In genomic region chr1:2340086-2340917, GRCh38 we compare ENCODE assay signal across 19 cellular contexts.
"Had no signal": no experiment of that assay in that cellular context is flagged by ENCODE, and none has a peak within 500 bp of the region (broad histone marks: within the 10 kb centered on the region; RNA-seq: fewer than 3 reads in every experiment).

No MANE protein-coding gene starts in this region.

- H3K4me1 ChIP-seq: heart right ventricle, parathyroid adenoma, psoas muscle, transverse colon had no signal

- H3K4me1 Mint-ChIP-seq: naive thymus-derived CD8-positive, alpha-beta T cell had no signal

- H3K4me3 ChIP-seq: dorsolateral prefrontal cortex, heart right ventricle, mucosa of descending colon, psoas muscle, stomach, thoracic aorta, transverse colon had no signal

- H3K27ac ChIP-seq: dorsolateral prefrontal cortex, heart right ventricle, parathyroid adenoma, psoas muscle, stomach, thoracic aorta, transverse colon had no signal

- H3K36me3 Mint-ChIP-seq: naive thymus-derived CD8-positive, alpha-beta T cell had no signal

- ATAC-seq: esophagus mucosa; heart right ventricle; mucosa of descending colon; naive thymus-derived CD8-positive, alpha-beta T cell; psoas muscle had no signal

- H3K9me3 Mint-ChIP-seq: naive thymus-derived CD8-positive, alpha-beta T cell had no signal

- DNase-seq: central memory CD4-positive, alpha-beta T cell; cortex of kidney; dorsolateral prefrontal cortex; effector CD8-positive, alpha-beta T cell; hypothalamus; retina; small intestine; stimulated activated CD4-positive, alpha-beta T cell treated with anti-CD3 and anti-CD28 coated beads, Interleukin-12 subunit alpha, Interleukin-12 subunit beta, amount 100 ng/mL, for 4 hours; stimulated activated naive CD4-positive, alpha-beta T cell; stomach; substantia nigra; transverse colon had no signal

- H3K27me3 ChIP-seq: dorsolateral prefrontal cortex, heart right ventricle, stomach, transverse colon had no signal

- H3K4me3 Mint-ChIP-seq: naive thymus-derived CD8-positive, alpha-beta T cell had no signal

- H3K27me3 Mint-ChIP-seq: naive thymus-derived CD8-positive, alpha-beta T cell had no signal

- H3K9me3 ChIP-seq: heart right ventricle, mucosa of descending colon, psoas muscle, stomach, thoracic aorta, transverse colon had no signal
